In genomic region chr19:19490247-19490968, GRCh38 we compare ENCODE assay signal across 8 cellular contexts. TPM values are rescaled to one million over a fixed set of nuclear protein-coding genes. Genes with fewer than 3 reads are reported as not detected.
A peak's percentile ranks its signal among the peaks of the same experiment; 100 is the strongest.
DNase-seq lines count a peak whose midpoint lies in the region; ATAC-seq and TF ChIP-seq lines count a peak whose summit lies in the region.

No MANE protein-coding gene starts in this region.

- no peak for ATAC-seq in HG02678 (IDR thresholded peaks at IDR 0.05; ENCODE audit: unreplicated experiment)

- no peaks in the 10 kb centered on the region for H3K27me3 Mint-ChIP-seq in activated CD4-positive, alpha-beta T cell treated with anti-CD3 and anti-CD28 coated beads, Interleukin-2, amount 10 ng/mL, durations not matched to agents 7 days and 5 days

- TF ChIP-seq CTCF in BJ (IDR thresholded peaks at IDR 0.05; ENCODE audit: insufficient read depth, low read depth, low read length): peak; percentile 83
- peak; percentile 82 for TF ChIP-seq CTCF in coronary artery (IDR thresholded peaks at IDR 0.05)

- H3K9me3 Mint-ChIP-seq in activated CD4-positive, alpha-beta T cell treated with anti-CD3 and anti-CD28 coated beads, Interleukin-2, amount 10 ng/mL, durations not matched to agents 7 days and 5 days: no peaks in the 10 kb centered on the region

- peak overlapping the region; percentile 75 to 90 for H3K27ac ChIP-seq in coronary artery

- no peaks in the 10 kb centered on the region for H3K27me3 ChIP-seq in BJ (ENCODE audit: control insufficient read depth, insufficient read depth, low read length)

- peaks cover 15% of the 10 kb centered on the region for H3K36me3 ChIP-seq in BJ (ENCODE audit: control insufficient read depth, insufficient read depth, low read length)

- H3K4me3 ChIP-seq in BJ (ENCODE audit: low read depth, low read length): no peak overlapping the region
- H3K4me3 ChIP-seq in coronary artery: peak overlapping the region; percentile 58

- H3K36me3 Mint-ChIP-seq in activated CD4-positive, alpha-beta T cell treated with anti-CD3 and anti-CD28 coated beads, Interleukin-2, amount 10 ng/mL, durations not matched to agents 7 days and 5 days (ENCODE audit: low read depth): peaks cover 33% of the 10 kb centered on the region

- POLR2A ChIA-PET in BJ (lab: Charles Lee): interaction anchor here (1.1 kb wide), 1 partner anchor 125 kb away, joined by 5 read pairs; no protein-coding TSS in a partner anchor
- POLR2A ChIA-PET in HEK293T (lab: Yijun Ruan, JAX): interaction anchor here (1.6 to 1.7 kb wide), 3 partner anchors 85 to 126 kb away, joined by 5 to 8 read pairs (median 6); partner anchors contain the start of gene GATAD2A
- POLR2A ChIA-PET in activated CD4-positive, alpha-beta T cell treated with anti-CD3 and anti-CD28 coated beads, Interleukin-2, amount 10 ng/mL, durations not matched to agents 7 days and 5 days (lab: Charles Lee): interaction anchor here (0.9 to 1.0 kb wide), 2 partner anchors 84 to 126 kb away, joined by 3 read pairs; no protein-coding TSS in a partner anchor

- CTCF ChIA-PET in BJ (lab: Yijun Ruan, JAX): interaction anchor here (0.6 to 12.3 kb wide), 37 partner anchors 9 to 344 kb away, joined by 3 to 189 read pairs (median 4); partner anchors contain the start of gene GATAD2A
- CTCF ChIA-PET in HEK293T (lab: Yijun Ruan, JAX): interaction anchor here (0.6 to 4.2 kb wide), 9 partner anchors 11 to 316 kb away, joined by 3 to 19 read pairs (median 4); no protein-coding TSS in a partner anchor
- CTCF ChIA-PET in activated CD4-positive, alpha-beta T cell treated with anti-CD3 and anti-CD28 coated beads, Interleukin-2, amount 10 ng/mL, durations not matched to agents 7 days and 5 days (lab: Charles Lee): interaction anchor here (0.6 to 4.2 kb wide), 34 partner anchors 9 to 345 kb away, joined by 3 to 50 read pairs (median 4); partner anchors contain the start of genes GATAD2A, NDUFA13 and TSSK6

- peak overlapping the region; percentile 100 for H3K27ac Mint-ChIP-seq in activated CD4-positive, alpha-beta T cell treated with anti-CD3 and anti-CD28 coated beads, Interleukin-2, amount 10 ng/mL, durations not matched to agents 7 days and 5 days

- no peak overlapping the region for H3K4me3 Mint-ChIP-seq in activated CD4-positive, alpha-beta T cell treated with anti-CD3 and anti-CD28 coated beads, Interleukin-2, amount 10 ng/mL, durations not matched to agents 7 days and 5 days

- H3K4me1 Mint-ChIP-seq in activated CD4-positive, alpha-beta T cell treated with anti-CD3 and anti-CD28 coated beads, Interleukin-2, amount 10 ng/mL, durations not matched to agents 7 days and 5 days: peaks cover 46% of the 10 kb centered on the region

- DNase-seq in BJ (ENCODE audit: low read depth): peak; percentile 39
- DNase-seq in HEK293T (ENCODE audit: extremely low spot score): peak; percentile 85
- peak; percentile 25 for DNase-seq in NCI-H524 treated with DMSO at 0.1 percent for 48 hours (lab: John Stamatoyannopoulos, UW)
- DNase-seq in activated CD4-positive, alpha-beta T cell treated with anti-CD3 and anti-CD28 coated beads, Interleukin-2, amount 10 ng/mL, durations not matched to agents 7 days and 5 days: peak; percentile 90
- DNase-seq in coronary artery (ENCODE audit: low spot score): no peak
- peak; percentile 96 for DNase-seq in left kidney (ENCODE audit: low read depth, low spot score)
- peak; percentile 81 to 86 for DNase-seq in stimulated activated CD4-positive, alpha-beta T cell treated with anti-CD3 and anti-CD28 coated beads, Interleukin-2, amount 100 ng/mL, for 24 hours

TF ChIP-seq in HEK293T, 16 proteins besides CTCF, POLR2A, EP300 and RAD21:
- no peak for TF ChIP-seq HDGF (IDR thresholded peaks at IDR 0.05; ENCODE audit: borderline replicate concordance)
- peak; percentile 43; the same call in 1 of the 2 replicates for TF ChIP-seq ZNF384 (IDR thresholded peaks at IDR 0.05)
- TF ChIP-seq, protein P1, sequence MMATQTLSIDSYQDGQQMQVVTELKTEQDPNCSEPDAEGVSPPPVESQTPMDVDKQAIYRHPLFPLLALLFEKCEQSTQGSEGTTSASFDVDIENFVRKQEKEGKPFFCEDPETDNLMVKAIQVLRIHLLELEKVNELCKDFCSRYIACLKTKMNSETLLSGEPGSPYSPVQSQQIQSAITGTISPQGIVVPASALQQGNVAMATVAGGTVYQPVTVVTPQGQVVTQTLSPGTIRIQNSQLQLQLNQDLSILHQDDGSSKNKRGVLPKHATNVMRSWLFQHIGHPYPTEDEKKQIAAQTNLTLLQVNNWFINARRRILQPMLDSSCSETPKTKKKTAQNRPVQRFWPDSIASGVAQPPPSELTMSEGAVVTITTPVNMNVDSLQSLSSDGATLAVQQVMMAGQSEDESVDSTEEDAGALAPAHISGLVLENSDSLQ (IDR thresholded peaks at IDR 0.05): no peak
- TF ChIP-seq FOXA1 (IDR thresholded peaks at IDR 0.05): no peak
- no peak for TF ChIP-seq TARDBP (IDR thresholded peaks at IDR 0.05)

RNA-seq across cellular contexts. Expression of gene TSSK6, which starts 24.9 kb away (rescaled TPM):
- polyA plus RNA-seq in BJ (2011; rRNA removed): 0.98 and 1.7 TPM in 2 replicates
- polyA minus RNA-seq in BJ (2011; rRNA and poly(A)+ RNA removed): 0.15 and 0.57 TPM in 2 replicates
- total RNA-seq in activated CD4-positive, alpha-beta T cell treated with anti-CD3 and anti-CD28 coated beads, Interleukin-2, amount 10 ng/mL, durations not matched to agents 7 days and 5 days: 1 to 10 TPM; 3.7 to 4.4 TPM

RNA-seq across cellular contexts. Expression of gene NDUFA13, which starts 25.6 kb away (rescaled TPM):
- 495 and 597 TPM in 2 replicates for polyA plus RNA-seq in BJ (2011; rRNA removed)
- polyA minus RNA-seq in BJ (2011; rRNA and poly(A)+ RNA removed): 62.5 and 108 TPM in 2 replicates
- 100 to 1,000 TPM; 314 to 363 TPM for total RNA-seq in activated CD4-positive, alpha-beta T cell treated with anti-CD3 and anti-CD28 coated beads, Interleukin-2, amount 10 ng/mL, durations not matched to agents 7 days and 5 days

RNA-seq across cellular contexts. Expression of gene YJEFN3, which starts 38.3 kb away (rescaled TPM):
- polyA plus RNA-seq in BJ (2011; rRNA removed): 0.94 and 1.1 TPM in 2 replicates
- polyA minus RNA-seq in BJ (2011; rRNA and poly(A)+ RNA removed): 0.57 and 0.77 TPM in 2 replicates
- 10 to 100 TPM; 12.8 to 13.2 TPM for total RNA-seq in activated CD4-positive, alpha-beta T cell treated with anti-CD3 and anti-CD28 coated beads, Interleukin-2, amount 10 ng/mL, durations not matched to agents 7 days and 5 days

RNA-seq across cellular contexts. Expression of gene CILP2, which starts 47.7 kb away (rescaled TPM):
- polyA plus RNA-seq in BJ (2011; rRNA removed): 0.39 and 0.77 TPM in 2 replicates
- polyA minus RNA-seq in BJ (2011; rRNA and poly(A)+ RNA removed): 0.19 and 0.21 TPM in 2 replicates
- under 1 TPM in 1 of 2 experiments, not detected in 1; 0.25 TPM for total RNA-seq in activated CD4-positive, alpha-beta T cell treated with anti-CD3 and anti-CD28 coated beads, Interleukin-2, amount 10 ng/mL, durations not matched to agents 7 days and 5 days
